ENCODE assay signal across 8 cellular contexts in genomic region chr5:8993031-8993430, GRCh38.
DNase-seq lines count a peak whose midpoint lies in the region; TF ChIP-seq lines count a peak whose summit lies in the region.

No MANE protein-coding gene starts in this region.

- H3K27me3 Mint-ChIP-seq in progenitor cell of endocrine pancreas = no peaks in the 10 kb centered on the region

- peaks cover 3% of the 10 kb centered on the region for H3K9me3 Mint-ChIP-seq in progenitor cell of endocrine pancreas (ENCODE audit: low read depth)

- DNase-seq in DMS53 (lab: John Stamatoyannopoulos, UW) (peak; percentile 13), DMS53 treated with DMSO at 0.1 percent for 48 hours (lab: John Stamatoyannopoulos, UW; ENCODE audit: unreplicated experiment) (no peak), LNCaP clone FGC (ENCODE audit: low read depth) (peak; percentile 6), cardiac fibroblast (ENCODE audit: low read depth in 2 of 2) (peak; percentile 43 to 50), progenitor cell of endocrine pancreas (ENCODE audit: low spot score, unreplicated experiment) (no peak), middle frontal gyrus (ENCODE audit: extremely low spot score, low spot score) (no peak), SHP77 treated with DMSO at 0.1 percent for 48 hours (lab: John Stamatoyannopoulos, UW) (no peak), NCI-H1105 (lab: John Stamatoyannopoulos, UW) (no peak)

- H3K4me3 ChIP-seq in LNCaP clone FGC (ENCODE audit: low read depth, low read length) (no peak overlapping the region), cardiac fibroblast (replicated peaks in 1 of 2; ENCODE audit: low read depth in 2 of 2, low read length in 2 of 2) (no peak overlapping the region)

- TF ChIP-seq CTCF in LNCaP clone FGC (IDR thresholded peaks at IDR 0.05; ENCODE audit: control insufficient read depth, extremely low read depth, insufficient read depth) (peak; percentile 43), cardiac fibroblast (IDR thresholded peaks at IDR 0.05; ENCODE audit: low read depth, low read length) (peak; percentile 56), progenitor cell of endocrine pancreas (IDR thresholded peaks at IDR 0.05; ENCODE audit: unreplicated experiment) (peak; percentile 65)

- no peak overlapping the region for H3K4me3 Mint-ChIP-seq in progenitor cell of endocrine pancreas (ENCODE audit: low read depth)

- no peak overlapping the region for H3K27ac Mint-ChIP-seq in progenitor cell of endocrine pancreas

- no peaks in the 10 kb centered on the region for H3K4me1 Mint-ChIP-seq in progenitor cell of endocrine pancreas (ENCODE audit: low read depth)

- no peaks in the 10 kb centered on the region for H3K36me3 Mint-ChIP-seq in progenitor cell of endocrine pancreas (ENCODE audit: insufficient read depth)

Comparison
In these comparisons a context has a peak if more than half of its experiments do, and no peak if none do; other contexts are left out.
1. DNase-seq: peak in DMS53 (single experiment), LNCaP clone FGC (single experiment) and cardiac fibroblast (2 of 2); none in DMS53 treated with DMSO at 0.1 percent for 48 hours (single experiment), progenitor cell of endocrine pancreas (single experiment), middle frontal gyrus (single experiment), SHP77 treated with DMSO at 0.1 percent for 48 hours (single experiment) and NCI-H1105 (single experiment).
2. Peak in every context shown above with its lines, with median percentiles within 50 percentile points of each other: CTCF ChIP-seq.